15 cellular contexts compared by ENCODE assay signal in genomic region chr21:30206551-30207251, GRCh38. TPM values are rescaled to one million over a fixed set of nuclear protein-coding genes. Genes with fewer than 3 reads are reported as not detected.
DNase-seq lines count a peak whose midpoint lies in the region; ATAC-seq and TF ChIP-seq lines count a peak whose summit lies in the region.
"Had no signal": no experiment of that assay in that cellular context is flagged by ENCODE, and none has a peak within 500 bp of the region (broad histone marks: within the 10 kb centered on the region; RNA-seq: fewer than 3 reads in every experiment).

No MANE protein-coding gene starts in this region.

- no peaks in the 10 kb centered on the region for H4K20me1 ChIP-seq in PC-9 (ENCODE audit: insufficient read depth)

- POLR2A ChIA-PET in PC-9 (lab: Charles Lee; ENCODE audit: unreplicated experiment): interaction anchor here (0.5 to 1.0 kb wide), 7 partner anchors 9 to 1190 kb away, joined by 3 to 7 read pairs (median 4); partner anchors contain the start of genes CCT8 and CLDN8

- H3K27ac ChIP-seq in PC-9 (peak overlapping the region; percentile 73), left lung (no peak overlapping the region), vagina (no peak overlapping the region)

- no peak for TF ChIP-seq POLR2A in vagina (IDR thresholded peaks at IDR 0.05)

- peak overlapping the region; percentile 23; the same call in 1 of the 2 replicates for H3K4me2 ChIP-seq in PC-9

- TSS peak; percentile 100 for BruUV-seq in PC-9 (replicated peaks; lab: Mats Ljungman, UMichigan)

- no peaks in the 10 kb centered on the region for H3K79me2 ChIP-seq in PC-9 (ENCODE audit: low read depth)

- H3K9me3 ChIP-seq in PC-9 (ENCODE audit: insufficient read depth, low read depth) (no peaks in the 10 kb centered on the region), left lung (no peaks in the 10 kb centered on the region), vagina (no peaks in the 10 kb centered on the region)

- no peaks in the 10 kb centered on the region for H3K9me2 ChIP-seq in PC-9 (ENCODE audit: insufficient read depth)

- intact Hi-C loops in PC-9 (cut with micrococcal nuclease; ENCODE audit: unreplicated experiment) (loop anchor here (1.0 kb wide), 1 partner anchor 21 kb away; no protein-coding TSS in a partner anchor), left lung (cut with DNase I) (no loop called here), vagina (cut with DNase I) (no loop called here)

- H3K27me3 ChIP-seq in PC-9 (ENCODE audit: insufficient read depth, low read depth): no peaks in the 10 kb centered on the region
- no peaks in the 10 kb centered on the region for H3K27me3 ChIP-seq in left lung
- no peaks in the 10 kb centered on the region for H3K27me3 ChIP-seq in vagina

- ATAC-seq in left lung (peak; percentile 27), HG03280 (IDR thresholded peaks at IDR 0.05; ENCODE audit: unreplicated experiment) (no peak)

- CTCF ChIA-PET in PC-9 (lab: Charles Lee): no interaction called here

- H2AFZ ChIP-seq in PC-9: peak overlapping the region; percentile 62; the same call in 1 of the 2 replicates

- H3K36me3 ChIP-seq in PC-9 (ENCODE audit: low read depth) (no peaks in the 10 kb centered on the region), left lung (no peaks in the 10 kb centered on the region), vagina (no peaks in the 10 kb centered on the region)

- DNase-seq in COLO829 (ENCODE audit: low spot score) (peak; percentile 52), PC-9 (peak; percentile 52 to 55), choroid plexus epithelial cell (ENCODE audit: low read depth) (peak; percentile 63), left lung (no peak), vagina (ENCODE audit: extremely low spot score in 2 of 2) (no peak), retina (no peak), NCI-H510A (lab: John Stamatoyannopoulos, UW) (no peak)
- DNase-seq: activated CD8-positive, alpha-beta memory T cell treated with anti-CD3 and anti-CD28 coated beads, Interleukin-2, amount 50 U/mL, for 4 hours; activated gamma-delta T cell treated with Interleukin-2 at 50 U/mL for 16 hours; MM.1S; NCI-H1694 treated with DMSO at 0.1 percent for 48 hours; T1000 had no signal

- H3K4me3 ChIP-seq in PC-9: no peak overlapping the region
- no peak overlapping the region for H3K4me3 ChIP-seq in choroid plexus epithelial cell (ENCODE audit: low read depth, low read length)
- no peak overlapping the region for H3K4me3 ChIP-seq in left lung
- no peak overlapping the region for H3K4me3 ChIP-seq in vagina

- no peak for TF ChIP-seq CTCF in PC-9 (conservative IDR thresholded peaks at IDR 0.05)
- TF ChIP-seq CTCF in choroid plexus epithelial cell (conservative IDR thresholded peaks at IDR 0.05; ENCODE audit: low read depth, low read length): no peak
- no peak for TF ChIP-seq CTCF in left lung (IDR thresholded peaks at IDR 0.05)
- TF ChIP-seq CTCF in vagina (IDR thresholded peaks at IDR 0.05): no peak

- H3F3A ChIP-seq in PC-9 (ENCODE audit: insufficient read depth, low read depth): no peaks in the 10 kb centered on the region

- H3K4me1 ChIP-seq in PC-9 (replicated peaks; ENCODE audit: insufficient read depth) (peaks cover 13% of the 10 kb centered on the region), left lung (no peaks in the 10 kb centered on the region), vagina (no peaks in the 10 kb centered on the region)

RNA-seq across cellular contexts. Expression of gene CLDN8, which starts 9.2 kb away (rescaled TPM):
- 0.55 and 1.2 TPM in 2 replicates for total RNA-seq in PC-9 (2021)
- under 1 TPM in 1 of 2 donors, not detected in 1; 0.39 TPM for total RNA-seq in left lung
- total RNA-seq in vagina: 8.8 TPM
- total RNA-seq: frontal cortex, renal cortical epithelial cell had no signal

RNA-seq across cellular contexts. Expression of gene CLDN17, which starts 40.1 kb away (rescaled TPM):
- total RNA-seq in PC-9 (2021) (not detected in 2 replicates), left lung (not detected), vagina (2.2 TPM)
- total RNA-seq: frontal cortex, renal cortical epithelial cell had no signal

Comparison
In these comparisons a context has a peak if more than half of its experiments do, and no peak if none do; other contexts are left out.
1. DNase-seq: peak in COLO829 (single experiment), PC-9 (2 of 2) and choroid plexus epithelial cell (single experiment); none in left lung (0 of 2), vagina (0 of 2), retina (single experiment) and NCI-H510A (single experiment).